Comparison of ENCODE assay signal across 22 cellular contexts in genomic region chr1:233448290-233448689, GRCh38.
DNase-seq lines count a peak whose midpoint lies in the region; ATAC-seq and TF ChIP-seq lines count a peak whose summit lies in the region.
"Had no signal": no experiment of that assay in that cellular context is flagged by ENCODE, and none has a peak within 500 bp of the region (broad histone marks: within the 10 kb centered on the region; RNA-seq: fewer than 3 reads in every experiment).

No MANE protein-coding gene starts in this region.

- H3K27me3 ChIP-seq in colonic mucosa, result no peaks in the 10 kb centered on the region
- H3K27me3 ChIP-seq: heart left ventricle, left lung, pancreas had no signal

- intact Hi-C loops in colonic mucosa (cut with DNase I), result loop anchor here (10.0 kb wide), 1 partner anchor 617 kb away; no protein-coding TSS in a partner anchor

- DNase-seq in HUDEP-2 (lab: John Stamatoyannopoulos, UW; ENCODE audit: unreplicated experiment in 76 of 76), result peak in 53 of 76 experiments; percentile 2 to 82 (median 35)
- DNase-seq in NCI-H1694 treated with DMSO at 0.1 percent for 48 hours (lab: John Stamatoyannopoulos, UW), result peak; percentile 64
- DNase-seq in NCI-H446 (lab: John Stamatoyannopoulos, UW), result peak; percentile 27 to 59
- DNase-seq in astrocyte of the hippocampus (ENCODE audit: low read depth, low spot score), result peak; percentile 3
- DNase-seq in activated CD8-positive, alpha-beta memory T cell treated with anti-CD3 and anti-CD28 coated beads, Interleukin-2, amount 50 U/mL, for 48 hours, result no peak
- DNase-seq in colonic mucosa, result no peak
- DNase-seq: activated CD4-positive, alpha-beta T cell treated with anti-CD3 and anti-CD28 coated beads, Interleukin-2, amount 50 U/mL, for 1 hour; activated naive CD8-positive, alpha-beta T cell treated with anti-CD3 and anti-CD28 coated beads for 36 hours; EL; GOT3; KG1; left lung; MV-4-11; natural killer cell; pancreas; stimulated activated CD4-positive, alpha-beta T cell treated with anti-CD3 and anti-CD28 coated beads, Interleukin-15, amount 100 ng/mL, for 24 hours; trophoblast cell had no signal

- no peak overlapping the region for H3K27ac ChIP-seq in colonic mucosa
- H3K27ac ChIP-seq: heart left ventricle, left lung, pancreas had no signal

- H3K36me3 ChIP-seq in colonic mucosa, result no peaks in the 10 kb centered on the region
- H3K36me3 ChIP-seq: heart left ventricle, left lung, pancreas had no signal

- no peak overlapping the region for H3K4me3 ChIP-seq in colonic mucosa
- H3K4me3 ChIP-seq: heart left ventricle, left lung, pancreas had no signal

- no peaks in the 10 kb centered on the region for H3K9me3 ChIP-seq in colonic mucosa
- H3K9me3 ChIP-seq: left lung, pancreas had no signal

- no peak for TF ChIP-seq CTCF in colonic mucosa (IDR thresholded peaks at IDR 0.05)

- no peak overlapping the region for H3K9ac ChIP-seq in colonic mucosa (ENCODE audit: low read depth in 2 of 2, low read length in 2 of 2)

- ATAC-seq in GM19035 (IDR thresholded peaks at IDR 0.05; ENCODE audit: unreplicated experiment) (no peak), GM21526 (IDR thresholded peaks at IDR 0.05; ENCODE audit: low FRiP score, unreplicated experiment) (no peak)
- ATAC-seq: activated T-helper 17 cell treated with anti-CD3 and anti-CD28 coated beads, Interleukin-2, amount 50 U/mL, for 72 hours; heart left ventricle; left lung; natural killer cell; pancreas; sciatic nerve had no signal

- H3K4me1 ChIP-seq in colonic mucosa, result no peaks in the 10 kb centered on the region
- H3K4me1 ChIP-seq: left lung, pancreas had no signal

Comparison
In these comparisons a context has a peak if more than half of its experiments do, and no peak if none do; other contexts are left out.
1. DNase-seq: peak in HUDEP-2 (53 of 76), NCI-H1694 treated with DMSO at 0.1 percent for 48 hours (single experiment), NCI-H446 (2 of 2) and astrocyte of the hippocampus (single experiment); none in activated CD8-positive, alpha-beta memory T cell treated with anti-CD3 and anti-CD28 coated beads, Interleukin-2, amount 50 U/mL, for 48 hours (single experiment) and colonic mucosa (single experiment).